ENCODE assay signal across 25 cellular contexts in the genomic region with DNA sequence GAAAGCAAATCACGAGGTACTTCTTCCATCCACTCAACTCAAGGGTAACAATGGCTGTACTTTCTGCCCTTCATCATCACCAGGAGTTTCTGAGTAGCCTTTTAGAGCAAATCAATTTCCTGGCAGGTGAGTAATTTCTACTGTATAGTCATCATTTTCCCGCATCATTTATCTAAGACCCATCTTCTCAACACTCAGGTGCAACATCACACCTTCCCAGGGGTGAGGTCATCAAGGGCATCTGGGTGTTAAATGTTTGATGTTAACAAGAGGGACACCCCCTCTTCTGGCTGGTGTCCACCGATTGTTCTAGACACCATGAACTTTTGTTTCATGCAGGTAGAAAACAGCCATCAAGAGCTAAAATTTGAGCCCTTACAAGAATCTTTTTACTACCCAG.
"Had no signal": no experiment of that assay in that cellular context is flagged by ENCODE, and none has a peak within 500 bp of the region (broad histone marks: within the 10 kb centered on the region; RNA-seq: fewer than 3 reads in every experiment).

No MANE protein-coding gene starts in this region.

- H3K27ac ChIP-seq: KMS-11, PC-9 had no signal

- H3K4me3 ChIP-seq: PC-9 had no signal

- FAIRE-seq: HepG2, RCC 7860 had no signal

- H3K9me3 ChIP-seq: SK-N-SH had no signal

- H3K4me2 ChIP-seq: KMS-11, PC-9, SK-N-SH had no signal

- DNase-seq: IMR-90, Kasumi-1, MM.1S, NCI-H1092 treated with DMSO at 0.1 percent for 48 hours, NCI-H1436, NCI-H187, NCI-H2029, NCI-H2081 treated with DMSO at 0.1 percent for 48 hours, NCI-H2171, NCI-H226, NCI-H446, NCI-H510A, NCI-H524 treated with DMSO at 0.1 percent for 48 hours, NCI-H69, NCI-H774, PC-9, Right ventricle myocardium superior, RPMI8226, SIG-M5, SK-N-SH, SW 1271, T-cell had no signal

- ATAC-seq: HepG2, T-cell had no signal
